In the genomic region with DNA sequence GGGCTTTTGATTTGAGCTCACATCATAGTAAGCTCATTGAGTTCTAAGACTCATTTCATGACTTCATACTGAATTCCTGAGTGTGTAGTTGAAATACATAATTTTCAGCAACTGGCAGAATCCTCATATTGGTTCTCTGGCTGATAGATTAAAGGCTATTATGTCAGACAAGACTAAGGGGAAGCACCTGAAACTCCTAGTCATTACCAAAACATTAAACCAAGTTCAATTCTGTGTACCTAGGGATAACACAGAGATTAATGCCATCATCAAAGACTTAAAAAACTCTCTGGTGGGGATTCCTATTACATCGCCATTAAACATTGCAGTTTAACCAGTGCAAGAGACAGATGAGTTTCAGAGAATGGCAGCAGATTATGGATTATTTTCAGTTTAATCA, we compare ENCODE assay signal across 19 cellular contexts.
"Had no signal": no experiment of that assay in that cellular context is flagged by ENCODE, and none has a peak within 500 bp of the region (broad histone marks: within the 10 kb centered on the region; RNA-seq: fewer than 3 reads in every experiment).

No MANE protein-coding gene starts in this region.

- H3K27ac ChIP-seq: brain microvascular endothelial cell, foreskin keratinocyte, left lung, upper lobe of right lung had no signal

- H3K9me3 Mint-ChIP-seq: dendritic cell treated with granulocyte-macrophage colony-stimulating factor and Interleukin-4, amounts not matched to agents 40 ng/mL and 50 ng/mL, for 4 days had no signal

- H3K4me3 ChIP-seq: left lung, lung, smooth muscle cell, upper lobe of right lung had no signal

- H3K36me3 ChIP-seq: brain microvascular endothelial cell, left lung, upper lobe of right lung had no signal

- H3K9me3 ChIP-seq: left lung, upper lobe of right lung had no signal

- H3K27me3 ChIP-seq: brain microvascular endothelial cell, foreskin keratinocyte, left lung, upper lobe of right lung had no signal

- H3K27me3 Mint-ChIP-seq: dendritic cell treated with granulocyte-macrophage colony-stimulating factor and Interleukin-4, amounts not matched to agents 40 ng/mL and 50 ng/mL, for 4 days; naive thymus-derived CD4-positive, alpha-beta T cell had no signal

- ATAC-seq: foreskin keratinocyte; left lung; naive thymus-derived CD4-positive, alpha-beta T cell; sciatic nerve; upper lobe of right lung had no signal

- H3K4me1 ChIP-seq: left lung, upper lobe of right lung had no signal

- DNase-seq: activated CD4-positive, alpha-beta T cell treated with anti-CD3 and anti-CD28 coated beads, Interleukin-2, amount 50 U/mL, for 4 hours; activated naive CD4-positive, alpha-beta T cell; aorta; brain microvascular endothelial cell; caudate nucleus; effector CD8-positive, alpha-beta T cell; foreskin keratinocyte; left lung; naive thymus-derived CD4-positive, alpha-beta T cell; stimulated activated CD4-positive, alpha-beta T cell treated with anti-CD3 and anti-CD28 coated beads, Interleukin-2, amount 100 ng/mL, for 48 hours; stimulated activated CD8-positive, alpha-beta memory T cell treated with anti-CD3 and anti-CD28 coated beads, Interleukin-4, amount 100 ng/mL, for 48 hours; stimulated activated naive CD4-positive, alpha-beta T cell; T-helper 9 cell; upper lobe of right lung had no signal

- H3K4me3 Mint-ChIP-seq: dendritic cell treated with granulocyte-macrophage colony-stimulating factor and Interleukin-4, amounts not matched to agents 40 ng/mL and 50 ng/mL, for 4 days; naive thymus-derived CD4-positive, alpha-beta T cell had no signal

- H3K4me2 ChIP-seq: smooth muscle cell had no signal

- H3K27ac Mint-ChIP-seq: activated T-helper 2 cell treated with anti-CD3 and anti-CD28 coated beads, Interferon-gamma antibody, Interleukin-2, Interleukin-4, amounts not matched to agents 10 μg/mL and 5 μg/mL and 100 μg/mL, durations not matched to agents 14 hours and 24 hours and 36 hours; dendritic cell treated with granulocyte-macrophage colony-stimulating factor and Interleukin-4, amounts not matched to agents 40 ng/mL and 50 ng/mL, for 4 days; naive thymus-derived CD4-positive, alpha-beta T cell had no signal
